ENCODE assay signal across 9 cellular contexts in genomic region chr1:224211262-224211962, GRCh38. TPM values are rescaled to one million over a fixed set of nuclear protein-coding genes. Genes with fewer than 3 reads are reported as not detected.
A peak's percentile ranks its signal among the peaks of the same experiment; 100 is the strongest.
DNase-seq lines count a peak whose midpoint lies in the region; ATAC-seq, FAIRE-seq and TF ChIP-seq lines count a peak whose summit lies in the region.
"Had no signal": no experiment of that assay in that cellular context is flagged by ENCODE, and none has a peak within 500 bp of the region (broad histone marks: within the 10 kb centered on the region; RNA-seq: fewer than 3 reads in every experiment).

No MANE protein-coding gene starts in this region.

- no peaks in the 10 kb centered on the region for H3K27me3 Mint-ChIP-seq in CD8-positive, alpha-beta memory T cell
- H3K27me3 Mint-ChIP-seq: activated B cell treated with CpG ODN at 0.5 μM for 24 hours had no signal

- TF ChIP-seq CTCF in AG10803 (conservative IDR thresholded peaks at IDR 0.05; ENCODE audit: low read length), result no peak
- no peak for TF ChIP-seq CTCF in RWPE2 (IDR thresholded peaks at IDR 0.05; ENCODE audit: poor library complexity, severe bottlenecking)
- no peak for TF ChIP-seq CTCF in heart right ventricle (IDR thresholded peaks at IDR 0.05)

- H3K27ac ChIP-seq in RWPE2 (ENCODE audit: poor library complexity, severe bottlenecking), result no peak overlapping the region
- peak overlapping the region in 7 of 10 donors; percentile 28 to 57 (median 52) for H3K27ac ChIP-seq in heart right ventricle
- H3K27ac ChIP-seq in CD8-positive, alpha-beta memory T cell (ENCODE audit: low read depth, low read length), result no peak overlapping the region

- H3K36me3 ChIP-seq in RWPE2 (ENCODE audit: low read depth), result no peaks in the 10 kb centered on the region
- no peaks in the 10 kb centered on the region for H3K36me3 ChIP-seq in heart right ventricle
- H3K36me3 ChIP-seq in CD8-positive, alpha-beta memory T cell (ENCODE audit: insufficient read depth, low read length), result no peaks in the 10 kb centered on the region

- intact Hi-C loops in heart right ventricle (cut with DNase I), result no loop called here

- POLR2A ChIA-PET in CD8-positive, alpha-beta memory T cell (lab: Charles Lee), result no interaction called here

- FAIRE-seq in GM12891 (lab: Jason Lieb, UNC), result no peak

- WGBS in heart right ventricle, 2 donors, result 28 to 40% methylated on average over 4 of the region's 4 CpGs

- H3K27ac Mint-ChIP-seq in CD8-positive, alpha-beta memory T cell, result peak overlapping the region in 1 of 8 donors; percentile 29
- H3K27ac Mint-ChIP-seq: activated B cell treated with CpG ODN at 0.5 μM for 24 hours had no signal

- H3K4me3 ChIP-seq in AG10803 (ENCODE audit: low read length) (no peak overlapping the region), RWPE2 (ENCODE audit: severe bottlenecking) (no peak overlapping the region), heart right ventricle (no peak overlapping the region)
- no peak overlapping the region for H3K4me3 ChIP-seq in CD8-positive, alpha-beta memory T cell (ENCODE audit: low read length)

- no peaks in the 10 kb centered on the region for H3K36me3 Mint-ChIP-seq in CD8-positive, alpha-beta memory T cell

- CTCF ChIA-PET in CD8-positive, alpha-beta memory T cell (lab: Charles Lee), result no interaction called here

- peak; percentile 65 for DNase-seq in AG10803 (ENCODE audit: low read depth)
- peak; percentile 63 for DNase-seq in LoVo (ENCODE audit: low spot score)
- DNase-seq in RWPE2 (ENCODE audit: low spot score), result no peak
- DNase-seq in heart right ventricle, result peak in 1 of 2 donors; percentile 6
- no peak for DNase-seq in GM12891 (ENCODE audit: insufficient read length, low spot score)
- DNase-seq in H4 (ENCODE audit: low spot score), result no peak
- DNase-seq in CD8-positive, alpha-beta memory T cell, result no peak
- DNase-seq: activated B cell treated with CpG ODN at 0.5 μM for 24 hours had no signal

- TF ChIP-seq POLR2A in GM12891 (IDR thresholded peaks at IDR 0.05; ENCODE audit: low read depth, low read length), result no peak

- no peaks in the 10 kb centered on the region for H3K9me3 Mint-ChIP-seq in CD8-positive, alpha-beta memory T cell
- H3K9me3 Mint-ChIP-seq: activated B cell treated with CpG ODN at 0.5 μM for 24 hours had no signal

- no peak overlapping the region for H3K4me3 Mint-ChIP-seq in CD8-positive, alpha-beta memory T cell
- H3K4me3 Mint-ChIP-seq: activated B cell treated with CpG ODN at 0.5 μM for 24 hours had no signal

- ATAC-seq in RWPE2 (ENCODE audit: low read depth) (peak; percentile 61; the same call in 2 of the 3 replicates), heart right ventricle (peak in 6 of 8 donors; percentile 49 to 85 (median 71)), HG02763 (IDR thresholded peaks at IDR 0.05; ENCODE audit: unreplicated experiment) (no peak)

- H3K4me1 Mint-ChIP-seq in CD8-positive, alpha-beta memory T cell, result no peaks in the 10 kb centered on the region

- H3K27me3 ChIP-seq in RWPE2 (ENCODE audit: insufficient read depth, poor library complexity, severe bottlenecking), result no peaks in the 10 kb centered on the region
- no peaks in the 10 kb centered on the region for H3K27me3 ChIP-seq in heart right ventricle
- no peaks in the 10 kb centered on the region for H3K27me3 ChIP-seq in CD8-positive, alpha-beta memory T cell (ENCODE audit: insufficient read depth, low read length, poor library complexity, severe bottlenecking)

- H3K4me1 ChIP-seq in RWPE2 (ENCODE audit: insufficient read depth, poor library complexity, severe bottlenecking) (no peaks in the 10 kb centered on the region), heart right ventricle (peaks cover 0 to 39% (median 10%) of the 10 kb centered on the region in 9 donors)
- H3K4me1 ChIP-seq in CD8-positive, alpha-beta memory T cell (ENCODE audit: insufficient read depth, low read length), result no peaks in the 10 kb centered on the region

- H3K9me3 ChIP-seq in RWPE2 (ENCODE audit: severe bottlenecking) (no peaks in the 10 kb centered on the region), heart right ventricle (no peaks in the 10 kb centered on the region)
- H3K9me3 ChIP-seq in CD8-positive, alpha-beta memory T cell (ENCODE audit: low read length), result no peaks in the 10 kb centered on the region

TF ChIP-seq in GM12891, 5 proteins besides CTCF, POLR2A, EP300 and RAD21:
- TF ChIP-seq POU2F2 (IDR thresholded peaks at IDR 0.05; ENCODE audit: low read depth, low read length) (no peak), PAX5 (IDR thresholded peaks at IDR 0.05; ENCODE audit: insufficient read depth, low read length, severe bottlenecking) (no peak)

RNA-seq across cellular contexts. Expression of gene DEGS1, which starts 28.4 kb away (rescaled TPM):
- 10 to 100 TPM; 33.1 to 79.4 (median 35.7) TPM for total RNA-seq in heart right ventricle
- 10 to 100 TPM; 33.2 to 48.5 TPM for polyA plus RNA-seq in heart right ventricle
- polyA plus RNA-seq in GM12891 (2012; ENCODE audit: low read depth, missing spikeins), result 26.3 TPM
- total RNA-seq in H4 (2014; rRNA removed; shearing (Covaris generic)), result 91.8 and 107 TPM in 2 replicates
- 10 to 100 TPM; 46.4 to 46.9 TPM for total RNA-seq in CD8-positive, alpha-beta memory T cell
- 111 TPM for polyA plus RNA-seq in CD8-positive, alpha-beta memory T cell

Comparison
In these comparisons a context has a peak if more than half of its experiments do, and no peak if none do; other contexts are left out.
1. DNase-seq: peak in AG10803 (single experiment) and LoVo (single experiment); none in RWPE2 (single experiment), GM12891 (single experiment), H4 (single experiment) and CD8-positive, alpha-beta memory T cell (0 of 5).
2. H3K27ac ChIP-seq: peak in heart right ventricle (7 of 10); none in RWPE2 (single experiment) and CD8-positive, alpha-beta memory T cell (single experiment).